ENCODE assay signal across 8 cellular contexts in the genomic region with DNA sequence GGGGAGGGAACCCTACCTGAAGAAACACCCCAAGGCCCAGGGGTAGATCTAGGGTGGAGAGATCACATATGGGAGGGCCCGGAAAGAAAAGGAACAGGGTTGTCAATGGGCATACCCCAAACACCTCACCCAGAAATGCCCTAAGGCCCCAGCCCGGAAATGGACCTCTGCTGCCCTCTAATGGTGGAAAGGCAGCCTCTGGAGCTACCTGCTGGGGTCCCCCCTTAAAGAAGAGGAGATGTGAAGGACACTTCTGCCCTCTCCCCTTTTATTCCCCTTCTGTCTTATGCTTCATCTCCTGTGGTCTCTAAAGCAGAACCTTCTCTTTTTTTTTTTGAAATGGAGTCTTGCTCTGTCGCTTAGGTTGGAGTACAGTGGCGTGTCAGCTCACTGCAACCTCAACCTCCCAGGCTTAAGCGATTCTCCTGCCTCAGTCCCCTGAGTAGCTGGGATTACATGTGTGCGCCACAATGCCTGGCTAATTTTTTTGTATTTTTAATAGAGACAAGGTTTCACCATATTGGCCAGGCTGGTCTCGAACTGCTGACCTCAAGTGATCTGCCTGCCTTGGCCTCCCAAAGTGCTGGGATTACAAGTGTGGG. TPM values are rescaled to one million over a fixed set of nuclear protein-coding genes. Genes with fewer than 3 reads are reported as not detected.
A peak's percentile ranks its signal among the peaks of the same experiment; 100 is the strongest.
DNase-seq lines count a peak whose midpoint lies in the region; ATAC-seq, FAIRE-seq and TF ChIP-seq lines count a peak whose summit lies in the region.

No MANE protein-coding gene starts in this region.

- no peaks in the 10 kb centered on the region for H3K36me3 Mint-ChIP-seq in activated CD8-positive, alpha-beta T cell treated with anti-CD3 and anti-CD28 coated beads, Interleukin-2, amount 10 ng/mL, durations not matched to agents 7 days and 5 days (ENCODE audit: low read depth)

- H3K27ac Mint-ChIP-seq in activated CD8-positive, alpha-beta T cell treated with anti-CD3 and anti-CD28 coated beads, Interleukin-2, amount 10 ng/mL, durations not matched to agents 7 days and 5 days: no peak overlapping the region

- peaks cover 46% of the 10 kb centered on the region for H3K4me1 Mint-ChIP-seq in activated CD8-positive, alpha-beta T cell treated with anti-CD3 and anti-CD28 coated beads, Interleukin-2, amount 10 ng/mL, durations not matched to agents 7 days and 5 days (ENCODE audit: low read depth)

- no peaks in the 10 kb centered on the region for H3K9me3 Mint-ChIP-seq in activated CD8-positive, alpha-beta T cell treated with anti-CD3 and anti-CD28 coated beads, Interleukin-2, amount 10 ng/mL, durations not matched to agents 7 days and 5 days (ENCODE audit: insufficient read depth)

- FAIRE-seq in GM12892 (lab: Jason Lieb, UNC): peak; percentile 51

- H3K27me3 ChIP-seq in effector memory CD4-positive, alpha-beta T cell (replicated peaks; ENCODE audit: control insufficient read depth, insufficient read depth, low read length, poor library complexity, severe bottlenecking): no peaks in the 10 kb centered on the region

- DNase-seq in AG04449 (ENCODE audit: low read depth, low spot score) (no peak), GM12892 (ENCODE audit: insufficient read length) (peak; percentile 71), NCI-H526 treated with DMSO at 0.1 percent for 48 hours (lab: John Stamatoyannopoulos, UW) (peak; percentile 22), midbrain (lab: John Stamatoyannopoulos, UW) (peak; percentile 82)
- peak; percentile 89 for DNase-seq in activated CD8-positive, alpha-beta T cell treated with anti-CD3 and anti-CD28 coated beads, Interleukin-2, amount 10 ng/mL, durations not matched to agents 7 days and 5 days
- DNase-seq in effector memory CD4-positive, alpha-beta T cell: peak; percentile 67 to 78 (median 72)
- DNase-seq in stimulated activated CD8-positive, alpha-beta memory T cell treated with anti-CD3 and anti-CD28 coated beads, Interleukin-4, amount 100 ng/mL, for 4 hours (ENCODE audit: low read depth in 2 of 2, low spot score in 1 of 2): peak; percentile 72 to 85

- CTCF ChIA-PET in AG04449 (lab: Yijun Ruan, JAX): interaction anchor here (0.6 to 6.1 kb wide), 64 partner anchors 9 to 359 kb away, joined by 3 to 524 read pairs (median 4); a partner anchor contains a TSS
- CTCF ChIA-PET in activated CD8-positive, alpha-beta T cell treated with anti-CD3 and anti-CD28 coated beads, Interleukin-2, amount 10 ng/mL, durations not matched to agents 7 days and 5 days (lab: Charles Lee): interaction anchor here (0.7 to 10.3 kb wide), 51 partner anchors 10 to 443 kb away, joined by 3 to 259 read pairs (median 9); a partner anchor contains a TSS

- POLR2A ChIA-PET in AG04449 (lab: Yijun Ruan, JAX): interaction anchor here (0.7 kb wide), 2 partner anchors 17 to 155 kb away, joined by 4 read pairs; no protein-coding TSS in a partner anchor
- POLR2A ChIA-PET in activated CD8-positive, alpha-beta T cell treated with anti-CD3 and anti-CD28 coated beads, Interleukin-2, amount 10 ng/mL, durations not matched to agents 7 days and 5 days (lab: Charles Lee): interaction anchor here (0.7 to 1.7 kb wide), 8 partner anchors 8 to 266 kb away, joined by 3 to 4 read pairs (median 3); a partner anchor contains a TSS

- H3K4me1 ChIP-seq in effector memory CD4-positive, alpha-beta T cell (ENCODE audit: control insufficient read depth, insufficient read depth, low read length, poor library complexity, severe bottlenecking): peaks cover 36% of the 10 kb centered on the region

- H3K27ac ChIP-seq in effector memory CD4-positive, alpha-beta T cell (ENCODE audit: insufficient read depth, low read length, poor library complexity, severe bottlenecking): peak overlapping the region; percentile 4

- no peaks in the 10 kb centered on the region for H3K27me3 Mint-ChIP-seq in activated CD8-positive, alpha-beta T cell treated with anti-CD3 and anti-CD28 coated beads, Interleukin-2, amount 10 ng/mL, durations not matched to agents 7 days and 5 days (ENCODE audit: low read depth)

- no peak for TF ChIP-seq POLR2A in GM12892 (IDR thresholded peaks at IDR 0.05; ENCODE audit: low read depth, low read length)

- no peak overlapping the region for H3K4me3 Mint-ChIP-seq in activated CD8-positive, alpha-beta T cell treated with anti-CD3 and anti-CD28 coated beads, Interleukin-2, amount 10 ng/mL, durations not matched to agents 7 days and 5 days

- no peak overlapping the region for H3K4me3 ChIP-seq in AG04449 (ENCODE audit: low read depth, low read length)
- no peak overlapping the region for H3K4me3 ChIP-seq in effector memory CD4-positive, alpha-beta T cell (ENCODE audit: insufficient read depth, low read depth, low read length, poor library complexity, severe bottlenecking)

- H3K36me3 ChIP-seq in effector memory CD4-positive, alpha-beta T cell (ENCODE audit: control insufficient read depth, insufficient read depth, low read length): no peaks in the 10 kb centered on the region

- TF ChIP-seq CTCF in AG04449 (IDR thresholded peaks at IDR 0.05; ENCODE audit: insufficient read depth, low read length, missing control alignments): peak; percentile 83

- ATAC-seq in activated CD8-positive, alpha-beta T cell treated with anti-CD3 and anti-CD28 coated beads, Interleukin-2, amount 10 ng/mL, durations not matched to agents 7 days and 5 days: peak; percentile 29
- ATAC-seq in HG03378 (IDR thresholded peaks at IDR 0.05; ENCODE audit: unreplicated experiment): no peak

- H3K9me3 ChIP-seq in effector memory CD4-positive, alpha-beta T cell (ENCODE audit: control insufficient read depth, low read length): no peaks in the 10 kb centered on the region

RNA-seq across cellular contexts. Expression of a gene that starts 0.4 kb away (rescaled TPM):
- 0.30 TPM for polyA plus RNA-seq in GM12892 (2012; ENCODE audit: missing spikeins)
- total RNA-seq in activated CD8-positive, alpha-beta T cell treated with anti-CD3 and anti-CD28 coated beads, Interleukin-2, amount 10 ng/mL, durations not matched to agents 7 days and 5 days: under 1 TPM; 0.37 to 0.45 TPM

RNA-seq across cellular contexts. Expression of a gene that starts 40.0 kb away (rescaled TPM):
- polyA plus RNA-seq in GM12892 (2012; ENCODE audit: missing spikeins): not detected
- not detected for total RNA-seq in activated CD8-positive, alpha-beta T cell treated with anti-CD3 and anti-CD28 coated beads, Interleukin-2, amount 10 ng/mL, durations not matched to agents 7 days and 5 days

RNA-seq across cellular contexts. Expression of a gene that starts 44.4 kb away (rescaled TPM):
- not detected for polyA plus RNA-seq in GM12892 (2012; ENCODE audit: missing spikeins)
- total RNA-seq in activated CD8-positive, alpha-beta T cell treated with anti-CD3 and anti-CD28 coated beads, Interleukin-2, amount 10 ng/mL, durations not matched to agents 7 days and 5 days: not detected

RNA-seq across cellular contexts. Expression of a gene that starts 47.7 kb away (rescaled TPM):
- 34.9 TPM for polyA plus RNA-seq in GM12892 (2012; ENCODE audit: missing spikeins)
- 10 to 100 TPM; 78.7 to 79.5 TPM for total RNA-seq in activated CD8-positive, alpha-beta T cell treated with anti-CD3 and anti-CD28 coated beads, Interleukin-2, amount 10 ng/mL, durations not matched to agents 7 days and 5 days
